ENCODE assay signal across 8 cellular contexts in genomic region chr16:75110637-75111513, GRCh38. TPM values are rescaled to one million over a fixed set of nuclear protein-coding genes. Genes with fewer than 3 reads are reported as not detected.
DNase-seq lines count a peak whose midpoint lies in the region; ATAC-seq and TF ChIP-seq lines count a peak whose summit lies in the region.

No MANE protein-coding gene starts in this region.

- H3K4me3 ChIP-seq in RWPE2 (ENCODE audit: severe bottlenecking) (no peak overlapping the region), foreskin fibroblast (ENCODE audit: low read depth in 1 of 2, low read length in 2 of 2) (peak overlapping the region; percentile 22 to 38), neutrophil (ENCODE audit: low read depth in 1 of 2, low read length in 1 of 2) (peak overlapping the region in 1 of 2 experiments; percentile 2)

- H3K9me3 ChIP-seq in RWPE2 (ENCODE audit: severe bottlenecking) (no peaks in the 10 kb centered on the region), neutrophil (no peaks in the 10 kb centered on the region)

- TF ChIP-seq CTCF in LNCAP (IDR thresholded peaks at IDR 0.05) (peak; percentile 88), RWPE2 (IDR thresholded peaks at IDR 0.05; ENCODE audit: poor library complexity, severe bottlenecking) (peak; percentile 92), foreskin fibroblast (IDR thresholded peaks at IDR 0.05; ENCODE audit: low read depth, low read length) (peak; percentile 88), neutrophil (IDR thresholded peaks at IDR 0.05) (peak; percentile 82)

- peak; percentile 48 for ATAC-seq in RWPE2 (ENCODE audit: low read depth)

- H3K27ac ChIP-seq in RWPE2 (ENCODE audit: poor library complexity, severe bottlenecking) = peak overlapping the region; percentile 89
- H3K27ac ChIP-seq in neutrophil = no peak overlapping the region

- H3K36me3 ChIP-seq in RWPE2 (ENCODE audit: low read depth) (no peaks in the 10 kb centered on the region), neutrophil (no peaks in the 10 kb centered on the region)

- DNase-seq in Daoy (ENCODE audit: low read depth) (peak; percentile 87), GOT3 (lab: John Stamatoyannopoulos, UW) (peak; percentile 64), RWPE2 (ENCODE audit: low spot score) (no peak), foreskin fibroblast (peak; percentile 85 to 96), stromal cell of bone marrow (ENCODE audit: low read depth) (peak; percentile 81)
- DNase-seq in activated effector memory CD4-positive, alpha-beta T cell treated with anti-CD3 and anti-CD28 coated beads, Interleukin-2, amount 50 U/mL, for 16 hours = peak; percentile 92

- H3K27me3 ChIP-seq in RWPE2 (ENCODE audit: insufficient read depth, poor library complexity, severe bottlenecking) (no peaks in the 10 kb centered on the region), neutrophil (peaks cover 23% of the 10 kb centered on the region)

- H3K4me1 ChIP-seq in RWPE2 (ENCODE audit: insufficient read depth, poor library complexity, severe bottlenecking) = peaks cover 31% of the 10 kb centered on the region
- H3K4me1 ChIP-seq in neutrophil (ENCODE audit: control insufficient read depth in 1 of 2, insufficient read depth in 1 of 2, low read depth in 1 of 2, low read length in 1 of 2) = peaks cover 54 to 69% of the 10 kb centered on the region in 2 experiments

RNA-seq across cellular contexts. Expression of gene LDHD, which starts 5.7 kb away (rescaled TPM):
- total RNA-seq in Daoy (2014; rRNA removed; shearing (Covaris generic)) = not detected in 2 replicates

RNA-seq across cellular contexts. Expression of gene ZFP1, which starts 37.4 kb away (rescaled TPM):
- total RNA-seq in Daoy (2014; rRNA removed; shearing (Covaris generic)) = 8.9 and 10.2 TPM in 2 replicates
